In the genomic region with DNA sequence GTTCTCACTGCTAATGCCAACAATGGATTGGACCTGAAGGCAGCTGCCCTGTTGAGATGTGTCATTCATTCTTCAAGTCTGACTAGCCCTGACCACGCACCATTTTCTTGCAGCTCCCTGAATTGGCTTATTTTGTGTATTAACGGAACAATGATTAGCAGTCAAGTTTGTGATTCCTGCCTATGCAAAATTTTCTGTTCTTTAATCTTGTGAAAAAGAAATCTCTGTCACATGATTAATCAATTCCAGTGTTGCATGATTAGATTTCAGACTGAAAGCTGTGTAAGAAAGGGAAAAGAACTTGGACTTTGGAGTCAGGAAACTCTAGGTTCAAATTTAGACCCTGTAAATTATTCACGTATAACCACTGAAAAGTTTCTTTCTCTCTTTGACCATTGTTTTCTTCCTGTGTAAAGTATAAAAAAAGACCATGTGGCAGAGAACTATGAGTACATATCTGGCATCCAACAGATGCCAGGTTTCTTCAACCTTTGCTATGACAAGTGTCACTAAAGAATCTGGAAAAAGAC, we compare ENCODE assay signal across 11 cellular contexts.
DNase-seq lines count a peak whose midpoint lies in the region; ATAC-seq and TF ChIP-seq lines count a peak whose summit lies in the region.
"Had no signal": no experiment of that assay in that cellular context is flagged by ENCODE, and none has a peak within 500 bp of the region (broad histone marks: within the 10 kb centered on the region; RNA-seq: fewer than 3 reads in every experiment).

No MANE protein-coding gene starts in this region.

- H3K27ac ChIP-seq in RWPE2 (ENCODE audit: poor library complexity, severe bottlenecking) = no peak overlapping the region
- H3K27ac ChIP-seq: upper lobe of left lung had no signal

- no peaks in the 10 kb centered on the region for H3K9me3 ChIP-seq in RWPE2 (ENCODE audit: severe bottlenecking)
- H3K9me3 ChIP-seq: upper lobe of left lung had no signal

- no peaks in the 10 kb centered on the region for H3K36me3 ChIP-seq in RWPE2 (ENCODE audit: low read depth)
- H3K36me3 ChIP-seq: upper lobe of left lung had no signal

- no peaks in the 10 kb centered on the region for H3K4me1 ChIP-seq in RWPE2 (ENCODE audit: insufficient read depth, poor library complexity, severe bottlenecking)
- H3K4me1 ChIP-seq: upper lobe of left lung had no signal

- ATAC-seq in GM19468 (IDR thresholded peaks at IDR 0.05; ENCODE audit: extremely low read depth, unreplicated experiment) (peak; percentile 90), HG03060 (IDR thresholded peaks at IDR 0.05; ENCODE audit: low read depth, unreplicated experiment) (peak; percentile 62), RWPE2 (ENCODE audit: low read depth) (peak; percentile 48; the same call in 1 of the 3 replicates)

- no peaks in the 10 kb centered on the region for H3K27me3 ChIP-seq in RWPE2 (ENCODE audit: insufficient read depth, poor library complexity, severe bottlenecking)
- H3K27me3 ChIP-seq: upper lobe of left lung had no signal

- no peak for TF ChIP-seq CTCF in RWPE2 (IDR thresholded peaks at IDR 0.05; ENCODE audit: poor library complexity, severe bottlenecking)

- peak overlapping the region; percentile 16; the same call in 1 of the 2 replicates for H3K4me3 ChIP-seq in GM08714 (ENCODE audit: low read length)
- no peak overlapping the region for H3K4me3 ChIP-seq in RWPE2 (ENCODE audit: severe bottlenecking)
- H3K4me3 ChIP-seq: upper lobe of left lung had no signal

- DNase-seq in RWPE2 (ENCODE audit: low spot score) (no peak), HK-2 (ENCODE audit: unreplicated experiment) (no peak), hepatic stellate cell (ENCODE audit: low spot score) (no peak), activated gamma-delta T cell (lab: John Stamatoyannopoulos, UW) (no peak)
- no peak for DNase-seq in stimulated activated naive CD4-positive, alpha-beta T cell (lab: John Stamatoyannopoulos, UW)
- DNase-seq: IMR-90, NCI-H524 treated with DMSO at 0.1 percent for 48 hours, upper lobe of left lung had no signal
